8 cellular contexts compared by ENCODE assay signal in genomic region chr17:42964161-42964932, GRCh38.
A peak's percentile ranks its signal among the peaks of the same experiment; 100 is the strongest.
DNase-seq lines count a peak whose midpoint lies in the region; ATAC-seq and FAIRE-seq lines count a peak whose summit lies in the region.

AARSD1 (minus strand) TSS chr17:42964454; CDS start chr17:42964440, 14 bp downstream.

- peak; percentile 58 for ATAC-seq in GM18870 (IDR thresholded peaks at IDR 0.05; ENCODE audit: unreplicated experiment)
- peak; percentile 73 for ATAC-seq in HG03342 (IDR thresholded peaks at IDR 0.05; ENCODE audit: unreplicated experiment)

- FAIRE-seq in A204.1 (lab: Jason Lieb, UNC) (peak; percentile 57), islet of Langerhans (lab: Jason Lieb, UNC) (peak; percentile 81)

- peak; percentile 78 to 90 for DNase-seq in NCI-H446 (lab: John Stamatoyannopoulos, UW)
- peak; percentile 85 for DNase-seq in activated CD4-positive, CD25-positive, alpha-beta regulatory T cell treated with anti-CD3 and anti-CD28 coated beads, Interleukin-2, amount 50 U/mL, for 16 hours (ENCODE audit: low read depth, low spot score)
- peak; percentile 90 for DNase-seq in central memory CD4-positive, alpha-beta T cell
- peak; percentile 80 to 87 for DNase-seq in stimulated activated CD4-positive, alpha-beta T cell treated with anti-CD3 and anti-CD28 coated beads, Interleukin-12 subunit alpha, Interleukin-12 subunit beta, amount 100 ng/mL, for 24 hours (ENCODE audit: low read depth in 2 of 2)

Comparison
In these comparisons a context has a peak if more than half of its experiments do, and no peak if none do; other contexts are left out.
1. Peak in every context shown above with its lines: DNase-seq and ATAC-seq.